In the genomic region with DNA sequence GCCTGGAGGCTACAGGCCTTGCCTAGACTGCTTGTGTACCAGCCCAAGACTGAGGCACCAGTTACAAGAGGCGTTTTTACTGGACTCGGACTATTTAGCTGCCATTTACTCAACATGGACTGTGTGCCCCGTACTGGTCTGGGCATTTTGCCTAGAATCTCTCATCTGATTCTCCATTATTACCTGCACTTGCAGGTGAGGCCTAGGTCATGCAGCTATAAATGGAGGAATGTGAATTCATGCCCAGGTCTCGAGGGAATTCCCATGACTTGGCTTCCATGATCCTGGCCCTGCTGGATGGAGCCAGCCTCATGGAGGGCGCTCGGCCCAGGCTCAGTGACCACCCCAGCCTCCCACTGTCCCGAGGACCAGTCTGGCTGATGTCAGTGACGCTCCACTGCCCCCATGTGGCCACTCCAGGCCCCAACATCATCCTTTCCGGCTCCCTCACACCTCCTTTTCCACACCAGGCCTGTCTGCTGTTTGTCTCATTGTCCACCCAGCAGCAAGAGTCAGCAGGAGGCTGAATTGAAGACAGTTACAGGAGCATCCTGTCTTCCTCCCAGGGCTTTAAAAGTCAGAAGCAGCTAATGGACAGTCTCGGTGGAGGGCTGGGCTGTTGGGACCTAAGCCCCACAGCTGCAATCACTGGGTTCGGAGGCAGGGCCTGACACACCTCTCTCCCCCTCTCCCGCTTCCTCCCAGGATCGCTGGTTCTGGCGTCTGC, we compare ENCODE assay signal across 8 cellular contexts. TPM values are rescaled to one million over a fixed set of nuclear protein-coding genes. Genes with fewer than 3 reads are reported as not detected.
DNase-seq lines count a peak whose midpoint lies in the region; ATAC-seq and TF ChIP-seq lines count a peak whose summit lies in the region.

No MANE protein-coding gene starts in this region.

- H3K4me3 ChIP-seq in AG04449 (ENCODE audit: low read depth, low read length) (no peak overlapping the region), mucosa of descending colon (no peak overlapping the region), transverse colon (no peak overlapping the region)

- peaks cover 4% of the 10 kb centered on the region for H3K36me3 ChIP-seq in mucosa of descending colon (ENCODE audit: low read depth)
- no peaks in the 10 kb centered on the region for H3K36me3 ChIP-seq in transverse colon

- no peak for DNase-seq in AG04449 (ENCODE audit: low read depth, low spot score)
- peak; percentile 78 for DNase-seq in NCI-H2227 (lab: John Stamatoyannopoulos, UW; ENCODE audit: unreplicated experiment)
- DNase-seq in activated CD8-positive, alpha-beta T cell treated with anti-CD3 and anti-CD28 coated beads for 36 hours = peak; percentile 73
- peak; percentile 63 for DNase-seq in epidermal melanocyte (ENCODE audit: insufficient read length, low spot score)
- DNase-seq in mucosa of descending colon = peak in 2 of 3 donors; percentile 75 to 77
- DNase-seq in transverse colon = peak; percentile 65

- TF ChIP-seq EP300 in transverse colon (IDR thresholded peaks at IDR 0.05; ENCODE audit: low read depth) = no peak

- peak; percentile 95 for TF ChIP-seq CTCF in AG04449 (IDR thresholded peaks at IDR 0.05; ENCODE audit: insufficient read depth, low read length, missing control alignments)
- TF ChIP-seq CTCF in GM12873 (IDR thresholded peaks at IDR 0.05; ENCODE audit: insufficient read depth, low read depth, low read length, missing control alignments) = peak; percentile 92
- peak; percentile 71 for TF ChIP-seq CTCF in activated CD8-positive, alpha-beta T cell treated with anti-CD3 and anti-CD28 coated beads for 36 hours (IDR thresholded peaks at IDR 0.05)
- TF ChIP-seq CTCF in mucosa of descending colon (IDR thresholded peaks at IDR 0.05) = peak; percentile 59
- TF ChIP-seq CTCF in transverse colon (IDR thresholded peaks at IDR 0.05) = peak; percentile 65 to 75 (median 69)

- no peaks in the 10 kb centered on the region for H3K27me3 ChIP-seq in transverse colon

- H3K27ac Mint-ChIP-seq in activated CD8-positive, alpha-beta T cell treated with anti-CD3 and anti-CD28 coated beads for 36 hours = no peak overlapping the region

- H3K27me3 Mint-ChIP-seq in activated CD8-positive, alpha-beta T cell treated with anti-CD3 and anti-CD28 coated beads for 36 hours = no peaks in the 10 kb centered on the region

- in situ Hi-C loops in transverse colon (cut with MboI; ENCODE audit: low pct_ligation_motif_present in 1 of 4, low pct_unique_long_range_greater_than_20kb in 1 of 4, low sequenced_read_pairs in 3 of 4) = loop anchor here in 2 of 4 donors (10.0 to 25.0 kb wide), 2 partner anchors 124 to 432 kb away; a partner anchor contains a TSS

- H3K4me1 ChIP-seq in mucosa of descending colon (ENCODE audit: low read depth) (no peaks in the 10 kb centered on the region), transverse colon (peaks cover 0 to 15% (median 4%) of the 10 kb centered on the region in 4 donors)

- H3K27ac ChIP-seq in transverse colon = peak overlapping the region in 3 of 4 donors; percentile 1 to 25 (median 8)

- H3K4me1 Mint-ChIP-seq in activated CD8-positive, alpha-beta T cell treated with anti-CD3 and anti-CD28 coated beads for 36 hours (ENCODE audit: low read depth) = peaks cover 2% of the 10 kb centered on the region

- CTCF ChIA-PET in AG04449 (lab: Yijun Ruan, JAX) = interaction anchor here (0.6 to 11.3 kb wide), 33 partner anchors 8 to 395 kb away, joined by 3 to 271 read pairs (median 4); a partner anchor contains a TSS
- CTCF ChIA-PET in activated CD8-positive, alpha-beta T cell treated with anti-CD3 and anti-CD28 coated beads for 36 hours (lab: Charles Lee) = interaction anchor here (0.6 to 4.9 kb wide), 21 partner anchors 9 to 443 kb away, joined by 3 to 38 read pairs (median 3); a partner anchor contains a TSS

- peak; percentile 82 for ATAC-seq in activated CD8-positive, alpha-beta T cell treated with anti-CD3 and anti-CD28 coated beads for 36 hours
- ATAC-seq in mucosa of descending colon = peak; percentile 82
- no peak for ATAC-seq in HG02840 (IDR thresholded peaks at IDR 0.05; ENCODE audit: low FRiP score, unreplicated experiment)

- H3K4me3 Mint-ChIP-seq in activated CD8-positive, alpha-beta T cell treated with anti-CD3 and anti-CD28 coated beads for 36 hours = no peak overlapping the region

- WGBS in transverse colon (ENCODE audit: low coverage in 1 of 2), 2 donors = 40 to 49% methylated on average over 1 to 14 of the region's 14 CpGs

- no peak for TF ChIP-seq POLR2A in transverse colon (IDR thresholded peaks at IDR 0.05)

- POLR2A ChIA-PET in AG04449 (lab: Yijun Ruan, JAX) = no interaction called here
- POLR2A ChIA-PET in activated CD8-positive, alpha-beta T cell treated with anti-CD3 and anti-CD28 coated beads for 36 hours (lab: Charles Lee) = interaction anchor here (0.9 to 1.7 kb wide), 4 partner anchors 9 to 35 kb away, joined by 3 to 5 read pairs (median 4); a partner anchor contains a TSS

- H3K9me3 Mint-ChIP-seq in activated CD8-positive, alpha-beta T cell treated with anti-CD3 and anti-CD28 coated beads for 36 hours = no peaks in the 10 kb centered on the region

- intact Hi-C loops in activated CD8-positive, alpha-beta T cell treated with anti-CD3 and anti-CD28 coated beads for 36 hours (cut with micrococcal nuclease) = no loop called here
- intact Hi-C loops in mucosa of descending colon (cut with DNase I, micrococcal nuclease) = no loop called here
- intact Hi-C loops in transverse colon (cut with DNase I; ENCODE audit: low total_unique reads) = no loop called here

- H3K9me3 ChIP-seq in mucosa of descending colon (no peaks in the 10 kb centered on the region), transverse colon (no peaks in the 10 kb centered on the region)

- H3K36me3 Mint-ChIP-seq in activated CD8-positive, alpha-beta T cell treated with anti-CD3 and anti-CD28 coated beads for 36 hours (ENCODE audit: low read depth) = peaks cover 13% of the 10 kb centered on the region

RNA-seq across cellular contexts. Expression of a gene that starts 8.7 kb away (rescaled TPM):
- total RNA-seq in activated CD8-positive, alpha-beta T cell treated with anti-CD3 and anti-CD28 coated beads for 36 hours = 10 to 100 TPM; 46.6 to 48.4 TPM
- total RNA-seq in mucosa of descending colon (100 to 1,000 TPM in 2 of 3 donors, 10 to 100 TPM in 1; 90.9 to 156 (median 124) TPM), transverse colon (10 to 100 TPM; 32.4 to 81.1 (median 47.9) TPM)

RNA-seq across cellular contexts. Expression of a gene that starts 15.4 kb away (rescaled TPM):
- 100 to 1,000 TPM; 132 to 144 TPM for total RNA-seq in activated CD8-positive, alpha-beta T cell treated with anti-CD3 and anti-CD28 coated beads for 36 hours
- total RNA-seq in mucosa of descending colon (100 to 1,000 TPM; 105 to 206 (median 182) TPM), transverse colon (100 to 1,000 TPM in 2 of 4 donors, 10 to 100 TPM in 2; 54.9 to 168 (median 100) TPM)

RNA-seq across cellular contexts. Expression of a gene that starts 23.0 kb away (rescaled TPM):
- not detected for total RNA-seq in activated CD8-positive, alpha-beta T cell treated with anti-CD3 and anti-CD28 coated beads for 36 hours
- under 1 TPM in 2 of 3 donors, not detected in 1; 0.13 to 0.41 TPM for total RNA-seq in mucosa of descending colon
- total RNA-seq in transverse colon = under 1 TPM in 1 of 4 donors, not detected in 3; 0.14 TPM

RNA-seq across cellular contexts. Expression of a gene that starts 42.7 kb away (rescaled TPM):
- total RNA-seq in activated CD8-positive, alpha-beta T cell treated with anti-CD3 and anti-CD28 coated beads for 36 hours = not detected
- under 1 TPM; 0.24 to 0.70 (median 0.58) TPM for total RNA-seq in mucosa of descending colon
- 1 to 10 TPM in 1 of 4 donors, under 1 TPM in 3; 0.32 to 4.5 (median 0.61) TPM for total RNA-seq in transverse colon
